ENCODE assay signal across 1 cellular context in genomic region chr5:40677456-40677855, GRCh38.
TF ChIP-seq lines count a peak whose summit lies in the region.

No MANE protein-coding gene starts in this region.

TF ChIP-seq in HepG2, 621 proteins besides CTCF, POLR2A, EP300 and RAD21:
- no peak for TF ChIP-seq PITX1 (CRISPR knock-in tag; IDR thresholded peaks at IDR 0.05)
- no peak for TF ChIP-seq RBM22 (optimal IDR thresholded peaks at IDR 0.05; ENCODE audit: low read length)
- no peak for TF ChIP-seq PRPF4 (IDR thresholded peaks at IDR 0.05; ENCODE audit: low read depth, low read length, poor library complexity, severe bottlenecking)
- TF ChIP-seq SAP130 (CRISPR knock-in tag; IDR thresholded peaks at IDR 0.05; ENCODE audit: low read depth): no peak
- TF ChIP-seq NFE2 (CRISPR knock-in tag; IDR thresholded peaks at IDR 0.05): no peak
